ENCODE assay signal across 8 cellular contexts in the genomic region with DNA sequence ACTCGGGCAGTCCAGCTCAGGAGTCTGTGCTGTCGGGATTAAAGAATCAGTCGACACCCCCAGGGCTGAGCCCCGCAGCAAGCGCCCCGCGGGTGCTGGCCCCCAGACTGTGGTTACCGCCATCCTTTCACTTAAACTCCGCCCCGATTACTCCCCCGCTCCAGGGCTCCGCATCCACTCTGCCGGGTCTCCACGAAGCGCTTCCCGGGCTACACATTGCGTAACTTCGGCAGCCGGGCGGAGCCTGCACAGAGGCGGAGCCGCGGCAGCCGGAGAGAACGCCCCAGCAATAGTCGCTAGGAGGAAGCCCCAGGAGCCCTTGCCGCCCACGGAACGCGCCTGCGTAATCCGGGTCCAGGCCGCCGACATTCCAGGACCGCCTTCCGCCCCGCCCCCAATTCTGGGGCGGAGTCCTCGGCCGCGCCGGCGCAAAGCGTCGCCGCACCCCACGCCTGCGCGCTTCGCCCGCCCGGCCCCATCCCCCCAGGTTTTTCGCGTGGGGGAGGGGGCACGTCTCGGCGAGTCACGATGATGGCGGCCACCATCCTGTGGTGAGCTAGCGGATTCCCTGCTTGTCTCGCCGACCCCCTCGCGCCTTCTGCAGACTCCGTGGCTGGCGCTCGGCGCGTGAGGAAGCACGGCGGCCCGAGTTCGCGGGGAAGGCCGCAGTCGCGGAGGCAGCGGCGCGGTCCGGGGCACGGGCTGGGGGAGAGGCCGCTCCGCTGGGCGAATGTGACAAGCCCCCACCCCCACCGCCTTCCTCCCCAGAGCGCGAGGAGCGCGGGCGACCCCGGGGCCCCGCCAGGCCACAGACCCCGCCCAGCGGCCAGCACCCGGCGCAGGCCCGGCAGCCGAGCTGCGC. TPM values are rescaled to one million over a fixed set of nuclear protein-coding genes. Genes with fewer than 3 reads are reported as not detected.
DNase-seq lines count a peak whose midpoint lies in the region; ATAC-seq and TF ChIP-seq lines count a peak whose summit lies in the region.

A gene (plus strand): TSS at position 521 of the 862 bp plus-strand sequence. CDS start 351 bp downstream, outside the sequence.

- H3K27me3 ChIP-seq in KMS-11 (ENCODE audit: insufficient read depth, low read depth) (no peaks in the 10 kb centered on the region; the same call in 1 of the 2 replicates), Peyer's patch (no peaks in the 10 kb centered on the region), muscle layer of duodenum (ENCODE audit: low read depth, low read length) (no peaks in the 10 kb centered on the region)

- DNase-seq in DMS53 treated with DMSO at 0.1 percent for 48 hours (lab: John Stamatoyannopoulos, UW; ENCODE audit: unreplicated experiment), result peak; percentile 88
- peak; percentile 95 to 99 (median 99) for DNase-seq in Peyer's patch
- peak; percentile 99 for DNase-seq in activated T-cell treated with anti-CD3 and anti-CD28 coated beads, Interleukin-2, amount 50 U/mL, for 48 hours
- DNase-seq in stimulated activated CD8-positive, alpha-beta memory T cell treated with anti-CD3 and anti-CD28 coated beads, Interleukin-7, amount 100 ng/mL, for 4 hours (ENCODE audit: low read depth in 2 of 2), result peak; percentile 97 to 98

- H3K9ac ChIP-seq in KMS-11, result peak within 1 kb of the TSS; percentile 100

- peaks cover 47% of the 10 kb centered on the region for H3K79me2 ChIP-seq in KMS-11 (ENCODE audit: insufficient read depth, low read depth)

- peak; percentile 53 to 78 for TF ChIP-seq POLR2A in Peyer's patch (IDR thresholded peaks at IDR 0.05)

- ATAC-seq in GM21737 (IDR thresholded peaks at IDR 0.05; ENCODE audit: unreplicated experiment) (peak; percentile 86), esophagus mucosa (peak; percentile 96)

- H3K4me2 ChIP-seq in KMS-11, result peak within 1 kb of the TSS; percentile 89

- H3K36me3 ChIP-seq in KMS-11 (ENCODE audit: insufficient read depth) (no peaks in the 10 kb centered on the region), Peyer's patch (no peaks in the 10 kb centered on the region), muscle layer of duodenum (ENCODE audit: control insufficient read depth in 1 of 2, insufficient read depth in 2 of 2, low read length in 2 of 2) (peaks cover 0 to 4% of the 10 kb centered on the region in 2 donors)

- H2AFZ ChIP-seq in KMS-11 (ENCODE audit: low read depth), result peak within 1 kb of the TSS; percentile 77

- peaks cover 47% of the 10 kb centered on the region for H3K4me1 ChIP-seq in KMS-11 (ENCODE audit: low read depth, poor library complexity, severe bottlenecking)
- H3K4me1 ChIP-seq in Peyer's patch, result peaks cover 0 to 37% (median 8%) of the 10 kb centered on the region in 4 donors
- H3K4me1 ChIP-seq in muscle layer of duodenum (ENCODE audit: control insufficient read depth in 1 of 2, insufficient read depth in 2 of 2, low read length in 2 of 2), result peaks cover 4 to 25% of the 10 kb centered on the region in 2 donors

- H3K27ac ChIP-seq in KMS-11, result peak within 1 kb of the TSS; percentile 99
- H3K27ac ChIP-seq in Peyer's patch, result peak within 1 kb of the TSS; percentile 96 to 99 (median 99)
- H3K27ac ChIP-seq in muscle layer of duodenum (ENCODE audit: low read length), result peak within 1 kb of the TSS; percentile 98

- H4K20me1 ChIP-seq in KMS-11 (ENCODE audit: insufficient read depth), result peaks cover 33% of the 10 kb centered on the region

- H3K9me3 ChIP-seq in Peyer's patch (no peaks in the 10 kb centered on the region), muscle layer of duodenum (ENCODE audit: control insufficient read depth in 1 of 2, low read length in 2 of 2) (no peaks in the 10 kb centered on the region)

- H3K4me3 ChIP-seq in KMS-11 (IDR thresholded peaks at IDR 0.05; ENCODE audit: insufficient read depth, low read depth, low read length) (no peak within 1 kb of the TSS), Peyer's patch (peak within 1 kb of the TSS; percentile 89 to 100 (median 98)), muscle layer of duodenum (ENCODE audit: low read depth in 1 of 2, low read length in 2 of 2) (peak within 1 kb of the TSS; percentile 79 to 99)

- no peak for TF ChIP-seq CTCF in KMS-11 (conservative IDR thresholded peaks at IDR 0.05; ENCODE audit: low read depth, low read length)
- TF ChIP-seq CTCF in Peyer's patch (IDR thresholded peaks at IDR 0.05), result no peak

RNA-seq across cellular contexts. Expression of the gene that starts here (rescaled TPM):
- total RNA-seq in Peyer's patch (10 to 100 TPM; 45.7 to 57.4 (median 50.5) TPM), esophagus mucosa (112 TPM)
